ENCODE assay signal across 30 cellular contexts in genomic region chr6:81909162-81909561, GRCh38.
"Had no signal": no experiment of that assay in that cellular context is flagged by ENCODE, and none has a peak within 500 bp of the region (broad histone marks: within the 10 kb centered on the region; RNA-seq: fewer than 3 reads in every experiment).

No MANE protein-coding gene starts in this region.

- H3K27me3 ChIP-seq: ascending aorta, cardiac muscle cell, Peyer's patch had no signal

- H3K36me3 ChIP-seq: ascending aorta, cardiac muscle cell, Peyer's patch had no signal

- H3K9me3 ChIP-seq: ascending aorta, Peyer's patch had no signal

- H3K4me2 ChIP-seq: KMS-11 had no signal

- H3K27ac ChIP-seq: cardiac muscle cell, KMS-11, Peyer's patch, RWPE1, VCaP had no signal

- H3K4me3 ChIP-seq: ascending aorta, cardiac muscle cell, Peyer's patch had no signal

- DNase-seq: activated B cell treated with CpG ODN at 0.5 μM for 24 hours; activated CD4-positive, alpha-beta memory T cell treated with anti-CD3 and anti-CD28 coated beads, Interleukin-2, amount 10 ng/mL, durations not matched to agents 7 days and 5 days; activated CD4-positive, alpha-beta T cell treated with anti-CD3 and anti-CD28 coated beads for 48 hours; activated CD4-positive, CD25-positive, alpha-beta regulatory T cell treated with anti-CD3 and anti-CD28 coated beads, Interleukin-2, amount 50 U/mL, for 72 hours; activated CD8-positive, alpha-beta memory T cell treated with anti-CD3 and anti-CD28 coated beads for 24 hours; activated CD8-positive, alpha-beta memory T cell treated with anti-CD3 and anti-CD28 coated beads, Interleukin-2, amount 10 ng/mL, durations not matched to agents 7 days and 5 days; activated CD8-positive, alpha-beta memory T cell treated with anti-CD3 and anti-CD28 coated beads, Interleukin-2, amount 50 U/mL, for 48 hours; activated effector memory CD4-positive, alpha-beta T cell treated with anti-CD3 and anti-CD28 coated beads, Interleukin-2, amount 50 U/mL, for 16 hours; activated naive CD4-positive, alpha-beta T cell treated with Interleukin-2 at 50 U/mL for 16 hours; activated naive CD8-positive, alpha-beta T cell treated with anti-CD3 and anti-CD28 coated beads, Interleukin-2, amount 10 ng/mL, durations not matched to agents 7 days and 5 days; activated T-cell treated with anti-CD3 and anti-CD28 coated beads, Interleukin-2, amount 50 U/mL, for 48 hours; amygdala; NCI-H1105; NCI-H1436; NCI-H1694; NCI-H1930; NCI-H2081 treated with DMSO at 0.1 percent for 48 hours; NCI-H345; NCI-H524 treated with DMSO at 0.1 percent for 48 hours; Peyer's patch; Right ventricle myocardium superior; SW 1271; T-helper 1 cell; T-helper 2 cell; T-helper 9 cell had no signal

- ATAC-seq: activated CD8-positive, alpha-beta memory T cell treated with anti-CD3 and anti-CD28 coated beads, Interleukin-2, amount 10 ng/mL, durations not matched to agents 7 days and 5 days had no signal

- H3K9ac ChIP-seq: KMS-11 had no signal

- H3K4me1 ChIP-seq: ascending aorta had no signal
